Comparison of ENCODE assay signal across 12 cellular contexts in genomic region chr2:213229814-213230213, GRCh38. TPM values are rescaled to one million over a fixed set of nuclear protein-coding genes. Genes with fewer than 3 reads are reported as not detected.
DNase-seq lines count a peak whose midpoint lies in the region; ATAC-seq and TF ChIP-seq lines count a peak whose summit lies in the region.
"Had no signal": no experiment of that assay in that cellular context is flagged by ENCODE, and none has a peak within 500 bp of the region (broad histone marks: within the 10 kb centered on the region; RNA-seq: fewer than 3 reads in every experiment).

No MANE protein-coding gene starts in this region.

- no peaks in the 10 kb centered on the region for H3K27me3 ChIP-seq in naive thymus-derived CD4-positive, alpha-beta T cell (ENCODE audit: control insufficient read depth in 2 of 2, insufficient read depth in 2 of 2, low read length in 2 of 2)
- H3K27me3 ChIP-seq in H9 (ENCODE audit: insufficient read depth, low read length) = no peaks in the 10 kb centered on the region

- H4K20me1 ChIP-seq in H9 (ENCODE audit: control insufficient read depth, insufficient read depth, insufficient read length) = no peaks in the 10 kb centered on the region

- H2AK5ac ChIP-seq in H9 (ENCODE audit: insufficient read length, low read length) = no peak overlapping the region

- DNase-seq in DMS53 treated with DMSO at 0.1 percent for 48 hours (lab: John Stamatoyannopoulos, UW; ENCODE audit: unreplicated experiment) (peak; percentile 30), H4 (ENCODE audit: low spot score) (peak; percentile 62), OCI-M1 (lab: John Stamatoyannopoulos, UW) (peak; percentile 14), fibroblast of the aortic adventitia (ENCODE audit: low read depth) (peak; percentile 35), NCI-H69 (lab: John Stamatoyannopoulos, UW) (no peak), NCI-H446 treated with DMSO at 0.1 percent for 48 hours (lab: John Stamatoyannopoulos, UW) (no peak), H9 (no peak)
- no peak for DNase-seq in naive thymus-derived CD4-positive, alpha-beta T cell
- DNase-seq: Calu3, cerebellar nuclear complex, natural killer cell, NCI-H1930 had no signal

- no peak overlapping the region for H4K5ac ChIP-seq in H9 (ENCODE audit: insufficient read length, low read depth, low read length)

- H3K27me3 Mint-ChIP-seq in naive thymus-derived CD4-positive, alpha-beta T cell = peaks cover 5 to 7% (median 5%) of the 10 kb centered on the region in 5 donors
- H3K27me3 Mint-ChIP-seq in H9 (ENCODE audit: low read depth) = no peaks in the 10 kb centered on the region

- intact Hi-C loops in naive thymus-derived CD4-positive, alpha-beta T cell (cut with micrococcal nuclease) = no loop called here

- no peak overlapping the region for H3K27ac ChIP-seq in naive thymus-derived CD4-positive, alpha-beta T cell (ENCODE audit: low read depth, low read length)
- no peak overlapping the region for H3K27ac ChIP-seq in H9 (ENCODE audit: insufficient read length, low read depth, low read length)

- H3K4me3 Mint-ChIP-seq in naive thymus-derived CD4-positive, alpha-beta T cell = no peak overlapping the region
- H3K4me3 Mint-ChIP-seq in H9 = no peak overlapping the region
- H3K4me3 Mint-ChIP-seq: natural killer cell had no signal

- H3K36me3 Mint-ChIP-seq in naive thymus-derived CD4-positive, alpha-beta T cell = no peaks in the 10 kb centered on the region
- no peaks in the 10 kb centered on the region for H3K36me3 Mint-ChIP-seq in H9 (ENCODE audit: insufficient read depth in 1 of 3, low read depth in 3 of 3)
- H3K36me3 Mint-ChIP-seq: natural killer cell had no signal

- H3T11ph ChIP-seq in H9 (ENCODE audit: low read length) = no peak overlapping the region

- no peak overlapping the region for H3K4ac ChIP-seq in H9 (ENCODE audit: low read depth, low read length)

- no peak overlapping the region for H3K4me2 ChIP-seq in H9 (ENCODE audit: insufficient read depth, insufficient read length, low read length)

- CTCF ChIA-PET in naive thymus-derived CD4-positive, alpha-beta T cell (lab: Charles Lee) = no interaction called here

- H3K27ac Mint-ChIP-seq in naive thymus-derived CD4-positive, alpha-beta T cell = no peak overlapping the region
- no peak overlapping the region for H3K27ac Mint-ChIP-seq in H9
- H3K27ac Mint-ChIP-seq: natural killer cell had no signal

- H3K4me1 Mint-ChIP-seq in naive thymus-derived CD4-positive, alpha-beta T cell = peaks cover 0 to 20% (median 15%) of the 10 kb centered on the region in 7 donors
- peaks cover 20 to 23% of the 10 kb centered on the region in 2 experiments for H3K4me1 Mint-ChIP-seq in H9

- no peak overlapping the region for H3K18ac ChIP-seq in H9 (ENCODE audit: insufficient read length, low read depth, low read length)

- H3K9me3 Mint-ChIP-seq in naive thymus-derived CD4-positive, alpha-beta T cell = peaks cover 0 to 2% (median 0%) of the 10 kb centered on the region in 11 donors
- H3K9me3 Mint-ChIP-seq in H9 = no peaks in the 10 kb centered on the region
- H3K9me3 Mint-ChIP-seq: natural killer cell had no signal

- no peak for ATAC-seq in naive thymus-derived CD4-positive, alpha-beta T cell
- ATAC-seq: natural killer cell had no signal

- H2BK20ac ChIP-seq in H9 (ENCODE audit: low read depth, low read length, poor library complexity, severe bottlenecking) = no peak overlapping the region

- H3K79me1 ChIP-seq in H9 (ENCODE audit: insufficient read depth, low read depth, low read length, poor library complexity, severe bottlenecking) = no peaks in the 10 kb centered on the region

- WGBS in H9 (ENCODE audit: extremely low coverage, insufficient read length, low lambda C conversion rate) = no CpG with 5 or more reads among the region's 8 CpGs

- no peak overlapping the region for H2BK120ac ChIP-seq in H9 (ENCODE audit: low read depth, low read length, poor library complexity, severe bottlenecking)

- H2AFZ ChIP-seq in H9 (ENCODE audit: low read length) = no peak overlapping the region

- H2BK12ac ChIP-seq in H9 (ENCODE audit: insufficient read length, low read depth, low read length) = no peak overlapping the region

- POLR2A ChIA-PET in naive thymus-derived CD4-positive, alpha-beta T cell (lab: Charles Lee) = no interaction called here

- no peak overlapping the region for H3K23ac ChIP-seq in H9 (ENCODE audit: insufficient read length, low read depth, low read length)

- no peak overlapping the region for H3K4me3 ChIP-seq in fibroblast of the aortic adventitia (ENCODE audit: low read depth, low read length)
- no peak overlapping the region for H3K4me3 ChIP-seq in naive thymus-derived CD4-positive, alpha-beta T cell (ENCODE audit: low read length)

- no peaks in the 10 kb centered on the region for H3K36me3 ChIP-seq in naive thymus-derived CD4-positive, alpha-beta T cell (ENCODE audit: control insufficient read depth in 2 of 3, insufficient read depth in 3 of 3, low read length in 3 of 3)

- H3K79me2 ChIP-seq in H9 (ENCODE audit: insufficient read depth, low read length) = no peaks in the 10 kb centered on the region

- H4K91ac ChIP-seq in H9 (ENCODE audit: insufficient read length, low read depth, low read length) = no peak overlapping the region

- no peak for TF ChIP-seq CTCF in fibroblast of the aortic adventitia (IDR thresholded peaks at IDR 0.05; ENCODE audit: insufficient read depth, low read length)
- no peak for TF ChIP-seq CTCF in H9 (conservative IDR thresholded peaks at IDR 0.05)

- no peak overlapping the region for H4K8ac ChIP-seq in H9 (replicated peaks; ENCODE audit: insufficient read length, low read depth, low read length)

- H2BK15ac ChIP-seq in H9 (ENCODE audit: low read depth, low read length) = no peak overlapping the region

- no peak overlapping the region for H3K14ac ChIP-seq in H9 (ENCODE audit: insufficient read depth, low read length)

- H3K9ac ChIP-seq in H9 (ENCODE audit: extremely low read depth, insufficient read length, low read length) = no peak overlapping the region

- H3K56ac ChIP-seq in H9 (ENCODE audit: insufficient read length, low read depth, low read length) = no peak overlapping the region

- H3K4me1 ChIP-seq in naive thymus-derived CD4-positive, alpha-beta T cell (ENCODE audit: control insufficient read depth in 2 of 2, insufficient read depth in 2 of 2, low read length in 2 of 2) = no peaks in the 10 kb centered on the region
- 0 out of 2 replicates have a peak, but pooled peaks cover 3% of the 10 kb centered on the region for H3K4me1 ChIP-seq in H9 (ENCODE audit: insufficient read depth, low read length)

- no peak overlapping the region for H2BK5ac ChIP-seq in H9 (ENCODE audit: insufficient read length, low read length)

- H3K9me3 ChIP-seq in naive thymus-derived CD4-positive, alpha-beta T cell (ENCODE audit: control insufficient read depth in 2 of 3, low read length in 3 of 3) = no peaks in the 10 kb centered on the region
- H3K9me3 ChIP-seq in H9 (ENCODE audit: control insufficient read depth, low read depth, low read length) = no peaks in the 10 kb centered on the region

- H3K23me2 ChIP-seq in H9 (ENCODE audit: insufficient read length, low read depth, low read length, poor library complexity, severe bottlenecking) = no peaks in the 10 kb centered on the region

RNA-seq across cellular contexts. Expression of gene SPAG16, which starts 54.5 kb away (rescaled TPM):
- 24.8 and 25.1 TPM in 2 replicates for total RNA-seq in H4 (2014; rRNA removed; shearing (Covaris generic))
- total RNA-seq in fibroblast of the aortic adventitia (ENCODE audit: low replicate concordance) (35.2 and 178 TPM in 2 replicates), H9 (2021) (15.6 and 17.3 TPM in 2 replicates)
- total RNA-seq in naive thymus-derived CD4-positive, alpha-beta T cell = 1 to 10 TPM; 4.7 to 9.7 (median 6.2) TPM
- polyA plus RNA-seq in naive thymus-derived CD4-positive, alpha-beta T cell = 10 to 100 TPM; 11.7 to 20.2 TPM

Comparison
In these comparisons a context has a peak if more than half of its experiments do, and no peak if none do; other contexts are left out.
1. DNase-seq: peak in DMS53 treated with DMSO at 0.1 percent for 48 hours (single experiment), H4 (single experiment), OCI-M1 (single experiment) and fibroblast of the aortic adventitia (single experiment); none in NCI-H69 (single experiment), naive thymus-derived CD4-positive, alpha-beta T cell (0 of 9), NCI-H446 treated with DMSO at 0.1 percent for 48 hours (single experiment) and H9 (single experiment).